ENCODE assay signal across 24 cellular contexts in genomic region chr19:57755031-57755430, GRCh38. TPM values are rescaled to one million over a fixed set of nuclear protein-coding genes. Genes with fewer than 3 reads are reported as not detected.
"Had no signal": no experiment of that assay in that cellular context is flagged by ENCODE, and none has a peak within 500 bp of the region (broad histone marks: within the 10 kb centered on the region; RNA-seq: fewer than 3 reads in every experiment).

No MANE protein-coding gene starts in this region.

- DNase-seq: KBM-7, MV-4-11, NCI-H1048, NCI-H1105, NCI-H1417, NCI-H1436 treated with DMSO at 0.1 percent for 48 hours, NCI-H1694 treated with DMSO at 0.1 percent for 48 hours, NCI-H1930, NCI-H2081 treated with DMSO at 0.1 percent for 48 hours, NCI-H2171, NCI-H226, NCI-H446, NCI-H510A, NCI-H524 treated with DMSO at 0.1 percent for 48 hours, NCI-H69, NCI-H774, SHP77, SJCRH30 had no signal

- H3K27me3 ChIP-seq: SJCRH30 had no signal

- H3K4me1 ChIP-seq: SJCRH30 had no signal

- H3K4me3 Mint-ChIP-seq: IgD-negative memory B cell had no signal

- H3K27me3 Mint-ChIP-seq: IgD-negative memory B cell had no signal

- ATAC-seq: Panc1, SK-N-SH treated with all-trans-retinoic acid at 6 μM for 48 hours had no signal

- H3K4me3 ChIP-seq: SJCRH30 had no signal

- H3K27ac ChIP-seq: RWPE1, SJCRH30 had no signal

RNA-seq across cellular contexts. Expression of gene ZNF154, which starts 46.0 kb away (rescaled TPM):
- total RNA-seq: HT1080, MCF 10A had no signal
